Comparison of ENCODE assay signal across 10 cellular contexts in genomic region chr1:149995927-149996326, GRCh38. TPM values are rescaled to one million over a fixed set of nuclear protein-coding genes. Genes with fewer than 3 reads are reported as not detected.
DNase-seq lines count a peak whose midpoint lies in the region; ATAC-seq and TF ChIP-seq lines count a peak whose summit lies in the region.
"Had no signal": no experiment of that assay in that cellular context is flagged by ENCODE, and none has a peak within 500 bp of the region (broad histone marks: within the 10 kb centered on the region; RNA-seq: fewer than 3 reads in every experiment).

No MANE protein-coding gene starts in this region.

- H3K27ac ChIP-seq in brain microvascular endothelial cell, result no peak overlapping the region
- H3K27ac ChIP-seq: transverse colon had no signal

- DNase-seq in Caki2 (ENCODE audit: low read depth) (peak; percentile 54), HT1080 (ENCODE audit: low read depth) (peak; percentile 56), brain microvascular endothelial cell (peak; percentile 25), mesothelial cell of epicardium (ENCODE audit: low spot score in 2 of 2, unreplicated experiment in 2 of 2) (no peak), HuH-7 (ENCODE audit: low spot score) (no peak), ACHN (no peak)
- DNase-seq: midbrain, transverse colon had no signal

- H3K36me3 Mint-ChIP-seq in mesothelial cell of epicardium, result peaks cover 15% of the 10 kb centered on the region

- no peaks in the 10 kb centered on the region for H3K27me3 Mint-ChIP-seq in mesothelial cell of epicardium (ENCODE audit: low read depth)

- H3K27me3 ChIP-seq in brain microvascular endothelial cell (replicated peaks), result no peaks in the 10 kb centered on the region

- in situ Hi-C loops in Caki2 (cut with HindIII; ENCODE audit: low pct_unique_long_range_greater_than_20kb, low sequenced_read_pairs), result no loop called here
- in situ Hi-C loops in brain microvascular endothelial cell (cut with HindIII; ENCODE audit: low pct_ligation_motif_present, low sequenced_read_pairs), result no loop called here
- in situ Hi-C loops in ACHN (cut with HindIII; ENCODE audit: low pct_ligation_motif_present, low pct_unique_long_range_greater_than_20kb, low sequenced_read_pairs), result no loop called here

- peaks cover 50% of the 10 kb centered on the region for H3K4me1 Mint-ChIP-seq in mesothelial cell of epicardium

- peak overlapping the region; percentile 91 for H3K27ac Mint-ChIP-seq in mesothelial cell of epicardium

- peaks cover 3% of the 10 kb centered on the region for H3K36me3 ChIP-seq in brain microvascular endothelial cell (replicated peaks)
- H3K36me3 ChIP-seq: transverse colon had no signal

- no peaks in the 10 kb centered on the region for H3K9me3 Mint-ChIP-seq in mesothelial cell of epicardium

- ATAC-seq in GM19452 (IDR thresholded peaks at IDR 0.05; ENCODE audit: unreplicated experiment) (no peak), HG03565 (IDR thresholded peaks at IDR 0.05; ENCODE audit: unreplicated experiment) (no peak)

- no peak overlapping the region for H3K4me3 ChIP-seq in brain microvascular endothelial cell (ENCODE audit: low read depth, low read length)
- H3K4me3 ChIP-seq: transverse colon had no signal

- no peak for TF ChIP-seq CTCF in brain microvascular endothelial cell (IDR thresholded peaks at IDR 0.05; ENCODE audit: low read depth, low read length, missing control alignments)
- TF ChIP-seq CTCF in mesothelial cell of epicardium (IDR thresholded peaks at IDR 0.05; ENCODE audit: unreplicated experiment), result no peak

- H3K4me3 Mint-ChIP-seq in mesothelial cell of epicardium, result no peak overlapping the region

RNA-seq across cellular contexts. Expression of gene OTUD7B, which starts 14.6 kb away (rescaled TPM):
- total RNA-seq in Caki2 (2014; rRNA removed; shearing (Covaris generic); ENCODE audit: low replicate concordance), result 4.0 and 16.5 TPM in 2 replicates
- 5.7 and 10.7 TPM in 2 replicates for total RNA-seq in HT1080 (2014; rRNA removed; shearing (Covaris generic))
- polyA plus RNA-seq in HT1080 (2015; cell fraction: cytosol; rRNA removed), result 2.8 and 3.0 TPM in 2 replicates
- polyA plus RNA-seq in HT1080 (2015; cell fraction: nucleus; rRNA removed), result 5.1 and 6.5 TPM in 2 replicates
- 48.5 to 50.7 TPM (median 48.9 TPM) in 3 replicates for total RNA-seq in mesothelial cell of epicardium

RNA-seq across cellular contexts. Expression of gene MTMR11, which starts 59.2 kb away (rescaled TPM):
- 12.9 and 13.8 TPM in 2 replicates for total RNA-seq in Caki2 (2014; rRNA removed; shearing (Covaris generic); ENCODE audit: low replicate concordance)
- total RNA-seq in HT1080 (2014; rRNA removed; shearing (Covaris generic)), result 38.2 and 60.8 TPM in 2 replicates
- polyA plus RNA-seq in HT1080 (2015; cell fraction: cytosol; rRNA removed), result 90.4 and 91.1 TPM in 2 replicates
- 165 and 169 TPM in 2 replicates for polyA plus RNA-seq in HT1080 (2015; cell fraction: nucleus; rRNA removed)
- total RNA-seq in mesothelial cell of epicardium, result 35.1 to 39.3 TPM (median 37.4 TPM) in 3 replicates

Comparison
In these comparisons a context has a peak if more than half of its experiments do, and no peak if none do; other contexts are left out.
1. DNase-seq: peak in Caki2 (single experiment), HT1080 (single experiment) and brain microvascular endothelial cell (single experiment); none in mesothelial cell of epicardium (0 of 2), HuH-7 (single experiment) and ACHN (single experiment).